ENCODE assay signal across 8 cellular contexts in genomic region chr10:124743188-124744046, GRCh38. TPM values are rescaled to one million over a fixed set of nuclear protein-coding genes. Genes with fewer than 3 reads are reported as not detected.
DNase-seq lines count a peak whose midpoint lies in the region; ATAC-seq, FAIRE-seq and TF ChIP-seq lines count a peak whose summit lies in the region.

No MANE protein-coding gene starts in this region.

- in situ Hi-C loops in Panc1 (cut with HindIII; ENCODE audit: low pct_unique_long_range_greater_than_20kb, low sequenced_read_pairs), result no loop called here

- DNase-seq in DMS53 treated with DMSO at 0.1 percent for 48 hours (lab: John Stamatoyannopoulos, UW; ENCODE audit: unreplicated experiment) (peak; percentile 21), HCEC 1CT (peak; percentile 37), Panc1 (ENCODE audit: low read depth, low spot score) (no peak), MCF 10A (ENCODE audit: unreplicated experiment) (peak; percentile 44), kidney (peak; percentile 86), foreskin melanocyte (no peak), D721Med (ENCODE audit: insufficient read length, low spot score) (no peak)

- FAIRE-seq in kidney (lab: Jason Lieb, UNC), result no peak
- no peak for FAIRE-seq in D721Med (lab: Jason Lieb, UNC)

- intact Hi-C loops in Panc1 (cut with micrococcal nuclease; ENCODE audit: unreplicated experiment), result no loop called here
- intact Hi-C loops in MCF 10A (cut with micrococcal nuclease), result loop anchor here (5.0 kb wide), 2 partner anchors 36 to 96 kb away; no protein-coding TSS in a partner anchor
- intact Hi-C loops in kidney (cut with DNase I), result loop anchor here (10.0 kb wide), 1 partner anchor 209 kb away; no protein-coding TSS in a partner anchor

- TF ChIP-seq CTCF in Panc1 (IDR thresholded peaks at IDR 0.05), result no peak
- no peak for TF ChIP-seq CTCF in MCF 10A (IDR thresholded peaks at IDR 0.05; ENCODE audit: unreplicated experiment)
- no peak for TF ChIP-seq CTCF in kidney (IDR thresholded peaks at IDR 0.05; ENCODE audit: borderline replicate concordance, extremely low read depth, insufficient read depth)
- TF ChIP-seq CTCF in D721Med (IDR thresholded peaks at IDR 0.05; ENCODE audit: insufficient read depth, missing control alignments), result no peak

- H3K4me3 Mint-ChIP-seq in MCF 10A (ENCODE audit: unreplicated experiment), result peak overlapping the region; percentile 85
- peak overlapping the region; percentile 93 for H3K4me3 Mint-ChIP-seq in stimulated activated naive CD8-positive, alpha-beta T cell treated with anti-CD3 and anti-CD28 coated beads, Interleukin-15, Interleukin-2, amounts not matched to agents 100 ng/mL and 50 ng/mL, for 24 hours

- peaks cover 39% of the 10 kb centered on the region for H3K4me1 Mint-ChIP-seq in MCF 10A (ENCODE audit: insufficient read depth, unreplicated experiment)
- peaks cover 62% of the 10 kb centered on the region for H3K4me1 Mint-ChIP-seq in stimulated activated naive CD8-positive, alpha-beta T cell treated with anti-CD3 and anti-CD28 coated beads, Interleukin-15, Interleukin-2, amounts not matched to agents 100 ng/mL and 50 ng/mL, for 24 hours (ENCODE audit: low read depth)

- peaks cover 56% of the 10 kb centered on the region for H3K4me1 ChIP-seq in Panc1 (ENCODE audit: control insufficient read depth, insufficient read depth, low read length)
- peaks cover 39 to 41% of the 10 kb centered on the region in 2 donors for H3K4me1 ChIP-seq in kidney (ENCODE audit: control insufficient read depth in 1 of 2, insufficient read depth in 1 of 2, low read depth in 1 of 2, low read length in 2 of 2)

- peak overlapping the region in 1 of 2 donors; percentile 29 for H3K9ac ChIP-seq in kidney (ENCODE audit: low read length in 2 of 2)

- ATAC-seq in Panc1, result peak; percentile 20

- H3K9me3 Mint-ChIP-seq in MCF 10A (ENCODE audit: unreplicated experiment), result no peaks in the 10 kb centered on the region
- no peaks in the 10 kb centered on the region for H3K9me3 Mint-ChIP-seq in stimulated activated naive CD8-positive, alpha-beta T cell treated with anti-CD3 and anti-CD28 coated beads, Interleukin-15, Interleukin-2, amounts not matched to agents 100 ng/mL and 50 ng/mL, for 24 hours

- H3K4me3 ChIP-seq in Panc1 (ENCODE audit: low read depth in 2 of 2, low read length in 2 of 2) (peak overlapping the region; percentile 71 to 77), kidney (ENCODE audit: low read length in 2 of 2) (peak overlapping the region; percentile 52 to 62)

- H3K9me3 ChIP-seq in Panc1 (ENCODE audit: control insufficient read depth, insufficient read depth, low read depth, low read length) (no peaks in the 10 kb centered on the region), kidney (ENCODE audit: control insufficient read depth in 1 of 2, low read length in 2 of 2) (no peaks in the 10 kb centered on the region)

- BruUV-seq in Panc1 (replicated peaks; lab: Mats Ljungman, UMichigan), result no TSS peak
- BruUV-seq in MCF 10A (replicated peaks; lab: Mats Ljungman, UMichigan), result no TSS peak

- H3K27me3 ChIP-seq in Panc1 (ENCODE audit: control insufficient read depth, insufficient read depth, low read length), result no peaks in the 10 kb centered on the region

- H3K27me3 Mint-ChIP-seq in MCF 10A (ENCODE audit: insufficient read depth, unreplicated experiment), result no peaks in the 10 kb centered on the region
- peaks cover 20% of the 10 kb centered on the region for H3K27me3 Mint-ChIP-seq in stimulated activated naive CD8-positive, alpha-beta T cell treated with anti-CD3 and anti-CD28 coated beads, Interleukin-15, Interleukin-2, amounts not matched to agents 100 ng/mL and 50 ng/mL, for 24 hours

- H3K27ac ChIP-seq in Panc1 (ENCODE audit: low read length) (peak overlapping the region; percentile 86), kidney (ENCODE audit: low read depth in 2 of 2, low read length in 2 of 2) (peak overlapping the region; percentile 81 to 90)

- POLR2A ChIA-PET in Panc1 (lab: Charles Lee) (no interaction called here), MCF 10A (lab: Yijun Ruan, JAX) (interaction anchor here (0.6 to 3.9 kb wide), 6 partner anchors 24 to 324 kb away, joined by 3 to 30 read pairs (median 6); partner anchors contain the start of genes EEF1AKMT2 and OAT)

- peak overlapping the region; percentile 61 for H3K27ac Mint-ChIP-seq in MCF 10A (ENCODE audit: low read depth, unreplicated experiment)
- peak overlapping the region; percentile 88 for H3K27ac Mint-ChIP-seq in stimulated activated naive CD8-positive, alpha-beta T cell treated with anti-CD3 and anti-CD28 coated beads, Interleukin-15, Interleukin-2, amounts not matched to agents 100 ng/mL and 50 ng/mL, for 24 hours

- peaks cover 10% of the 10 kb centered on the region; the same call in 1 of the 2 replicates for H3K36me3 ChIP-seq in Panc1 (ENCODE audit: control insufficient read depth, insufficient read depth, low read length)
- peaks cover 0 to 4% of the 10 kb centered on the region in 2 donors for H3K36me3 ChIP-seq in kidney (ENCODE audit: control insufficient read depth in 1 of 2, insufficient read depth in 2 of 2, low read length in 2 of 2)

- CTCF ChIA-PET in Panc1 (lab: Charles Lee), result interaction anchor here (0.6 to 1.4 kb wide), 3 partner anchors 21 to 48 kb away, joined by 4 read pairs; no protein-coding TSS in a partner anchor
- CTCF ChIA-PET in MCF 10A (lab: Yijun Ruan, JAX), result interaction anchor here (0.6 to 4.1 kb wide), 11 partner anchors 10 to 1149 kb away, joined by 3 to 45 read pairs (median 4); no protein-coding TSS in a partner anchor

- peaks cover 17% of the 10 kb centered on the region for H3K36me3 Mint-ChIP-seq in MCF 10A (ENCODE audit: insufficient read depth, unreplicated experiment)
- H3K36me3 Mint-ChIP-seq in stimulated activated naive CD8-positive, alpha-beta T cell treated with anti-CD3 and anti-CD28 coated beads, Interleukin-15, Interleukin-2, amounts not matched to agents 100 ng/mL and 50 ng/mL, for 24 hours (ENCODE audit: low read depth), result peaks cover 11% of the 10 kb centered on the region

RNA-seq across cellular contexts. Expression of gene FAM53B, which starts 0.8 kb away (rescaled TPM):
- total RNA-seq in Panc1 (2021; ENCODE audit: unreplicated experiment) (42.5 TPM), MCF 10A (2022) (12.9 and 14.9 TPM in 2 replicates), kidney (30.0 TPM)
- 31.8 TPM for polyA plus RNA-seq in Panc1 (2012; ENCODE audit: insufficient read length)
- 11.8 TPM for polyA plus RNA-seq in kidney (ENCODE audit: insufficient read depth, low read depth, low replicate concordance)

RNA-seq across cellular contexts. Expression of gene EEF1AKMT2, which starts 48.3 kb away (rescaled TPM):
- 39.2 TPM for total RNA-seq in Panc1 (2021; ENCODE audit: unreplicated experiment)
- 24.1 TPM for polyA plus RNA-seq in Panc1 (2012; ENCODE audit: insufficient read length)
- 17.5 and 18.6 TPM in 2 replicates for total RNA-seq in MCF 10A (2022)
- total RNA-seq in kidney, result 18.0 TPM
- 20.5 TPM for polyA plus RNA-seq in kidney (ENCODE audit: insufficient read depth, low read depth, low replicate concordance)

RNA-seq across cellular contexts. Expression of gene ABRAXAS2, which starts 58.2 kb away (rescaled TPM):
- total RNA-seq in Panc1 (2021; ENCODE audit: unreplicated experiment) (19.5 TPM), MCF 10A (2022) (21.4 and 23.2 TPM in 2 replicates), kidney (15.5 TPM)
- polyA plus RNA-seq in Panc1 (2012; ENCODE audit: insufficient read length), result 11.4 TPM
- 9.3 TPM for polyA plus RNA-seq in kidney (ENCODE audit: insufficient read depth, low read depth, low replicate concordance)

Comparison
In these comparisons a context has a peak if more than half of its experiments do, and no peak if none do; other contexts are left out.
1. DNase-seq: peak in DMS53 treated with DMSO at 0.1 percent for 48 hours (single experiment), HCEC 1CT (single experiment), MCF 10A (single experiment) and kidney (single experiment); none in Panc1 (single experiment), foreskin melanocyte (single experiment) and D721Med (single experiment).